1 cellular context compared by ENCODE assay signal in the genomic region with DNA sequence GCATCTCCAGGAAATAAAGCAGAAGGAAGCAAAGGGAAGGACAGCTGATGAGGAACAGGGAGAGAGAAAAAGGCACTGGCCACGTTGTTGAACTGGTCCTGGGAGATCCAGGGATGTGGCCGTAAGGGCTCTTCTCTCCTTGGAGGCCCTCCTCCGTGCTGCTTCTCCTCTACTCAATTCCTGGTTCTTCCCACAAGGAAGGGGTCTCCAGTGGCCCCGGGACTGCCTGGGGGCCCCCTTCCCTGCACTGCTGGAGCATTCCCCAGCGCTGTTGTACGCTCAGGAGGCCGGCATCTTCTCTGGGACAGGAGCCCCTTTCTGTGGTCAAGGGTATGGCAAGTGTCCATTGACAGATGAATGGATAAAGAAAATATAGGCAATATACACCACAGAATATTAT.
TF ChIP-seq lines count a peak whose summit lies in the region.

No MANE protein-coding gene starts in this region.

TF ChIP-seq in IMR-90, 13 proteins besides CTCF, POLR2A, EP300 and RAD21 (continued from another document):
- no peak for TF ChIP-seq NFE2L2 (IDR thresholded peaks at IDR 0.05; ENCODE audit: low read depth, low read length)
- TF ChIP-seq MXI1 (IDR thresholded peaks at IDR 0.05; ENCODE audit: borderline replicate concordance, low read depth, low read length): no peak
